8 cellular contexts compared by ENCODE assay signal in genomic region chr5:95822038-95822407, GRCh38. TPM values are rescaled to one million over a fixed set of nuclear protein-coding genes. Genes with fewer than 3 reads are reported as not detected.
DNase-seq lines count a peak whose midpoint lies in the region; ATAC-seq and TF ChIP-seq lines count a peak whose summit lies in the region.

No MANE protein-coding gene starts in this region.

- no peaks in the 10 kb centered on the region for H3K27me3 Mint-ChIP-seq in Calu3 (ENCODE audit: unreplicated experiment)

- DNase-seq in Calu3, result peak; percentile 23
- DNase-seq in HT1080 (ENCODE audit: low read depth), result peak; percentile 42
- no peak for DNase-seq in SK-N-MC (ENCODE audit: low read depth, low spot score)
- peak; percentile 39 for DNase-seq in dedifferentiated amniotic fluid mesenchymal stem cell (ENCODE audit: extremely low spot score)
- no peak for DNase-seq in SIG-M5 treated with dmso at 0.1 percent for 504 hours (lab: John Stamatoyannopoulos, UW; ENCODE audit: unreplicated experiment)

- H3K4me1 ChIP-seq in liver (ENCODE audit: control insufficient read depth in 4 of 4, insufficient read depth in 4 of 4, low read length in 3 of 4) (peaks cover 5 to 67% (median 48%) of the 10 kb centered on the region in 4 donors), subcutaneous abdominal adipose tissue (ENCODE audit: control insufficient read depth in 5 of 5, insufficient read depth in 5 of 5, low read length in 5 of 5) (peaks cover 23 to 72% (median 64%) of the 10 kb centered on the region in 5 donors)

- H3K27me3 ChIP-seq in liver (ENCODE audit: control insufficient read depth in 4 of 4, insufficient read depth in 4 of 4, low read length in 3 of 4) (no peaks in the 10 kb centered on the region), subcutaneous abdominal adipose tissue (ENCODE audit: control insufficient read depth in 5 of 5, insufficient read depth in 4 of 5, low read length in 5 of 5) (peaks cover 0 to 2% (median 0%) of the 10 kb centered on the region in 5 donors)

- H3K4me3 Mint-ChIP-seq in Calu3 (ENCODE audit: low read depth, unreplicated experiment), result peak overlapping the region; percentile 86

- TF ChIP-seq RAD21 in liver (IDR thresholded peaks at IDR 0.05), result no peak

- no TSS peak for BruUV-seq in Calu3 (replicated peaks; lab: Mats Ljungman, UMichigan)

- TF ChIP-seq CTCF in Calu3 (IDR thresholded peaks at IDR 0.05; ENCODE audit: unreplicated experiment) (no peak), liver (IDR thresholded peaks at IDR 0.05; ENCODE audit: low read depth, low read length, missing input control) (no peak)

- peak overlapping the region; percentile 71 for H3K27ac Mint-ChIP-seq in Calu3 (ENCODE audit: unreplicated experiment)

- no peaks in the 10 kb centered on the region for H3K36me3 ChIP-seq in SK-N-MC (ENCODE audit: insufficient read depth, low read length)
- H3K36me3 ChIP-seq in liver (ENCODE audit: control insufficient read depth in 4 of 4, insufficient read depth in 3 of 4, low read depth in 1 of 4, low read length in 3 of 4), result peaks cover 0 to 2% (median under 1%) of the 10 kb centered on the region in 4 donors
- peaks cover 0 to 5% (median 4%) of the 10 kb centered on the region in 5 donors for H3K36me3 ChIP-seq in subcutaneous abdominal adipose tissue (ENCODE audit: control insufficient read depth in 5 of 5, insufficient read depth in 5 of 5, low read length in 5 of 5)

- no peaks in the 10 kb centered on the region for H3K9me3 ChIP-seq in SK-N-MC (ENCODE audit: low read depth, low read length)
- H3K9me3 ChIP-seq in liver (ENCODE audit: control insufficient read depth in 4 of 4, low read length in 3 of 4), result no peaks in the 10 kb centered on the region
- H3K9me3 ChIP-seq in subcutaneous abdominal adipose tissue (ENCODE audit: control insufficient read depth in 5 of 5, low read length in 5 of 5), result no peaks in the 10 kb centered on the region

- no peak overlapping the region for H3K27ac ChIP-seq in SK-N-MC
- H3K27ac ChIP-seq in liver (ENCODE audit: low read depth in 1 of 2, low read length in 2 of 2), result peak overlapping the region; percentile 74 to 90
- peak overlapping the region; percentile 98 for H3K27ac ChIP-seq in subcutaneous abdominal adipose tissue (ENCODE audit: low read depth, low read length)

- H3K36me3 Mint-ChIP-seq in Calu3 (ENCODE audit: insufficient read depth, unreplicated experiment), result peaks cover 22% of the 10 kb centered on the region

- ATAC-seq in GM19372 (IDR thresholded peaks at IDR 0.05; ENCODE audit: low read depth, unreplicated experiment), result peak; percentile 28

- H3K4me3 ChIP-seq in SK-N-MC (peak overlapping the region; percentile 94), liver (ENCODE audit: low read depth in 1 of 3, low read length in 3 of 3) (peak overlapping the region; percentile 78 to 98 (median 95)), subcutaneous abdominal adipose tissue (ENCODE audit: low read depth in 1 of 5, low read length in 5 of 5) (peak overlapping the region; percentile 90 to 99 (median 96))

- intact Hi-C loops in Calu3 (cut with micrococcal nuclease; ENCODE audit: unreplicated experiment), result no loop called here

- under 1% methylated on average over 13 of the region's 13 CpGs for WGBS in liver

- H3K9ac ChIP-seq in SK-N-MC (ENCODE audit: insufficient read length), result peak overlapping the region; percentile 54
- peak overlapping the region; percentile 75 to 93 for H3K9ac ChIP-seq in liver (ENCODE audit: low read depth in 1 of 2, low read length in 2 of 2)
- peak overlapping the region; percentile 66 to 89 (median 85) for H3K9ac ChIP-seq in subcutaneous abdominal adipose tissue (ENCODE audit: low read length in 5 of 5)

- peaks cover 33% of the 10 kb centered on the region for H3K4me1 Mint-ChIP-seq in Calu3 (ENCODE audit: low read depth, unreplicated experiment)

- H3K9me3 Mint-ChIP-seq in Calu3 (ENCODE audit: low read depth, unreplicated experiment), result no peaks in the 10 kb centered on the region

- CTCF ChIA-PET in Calu3 (lab: Charles Lee), result interaction anchor here (0.7 to 2.8 kb wide), 8 partner anchors 10 to 492 kb away, joined by 3 to 18 read pairs (median 6); partner anchors contain the start of gene RFESD

TF ChIP-seq in liver, 16 proteins besides CTCF, POLR2A, EP300 and RAD21:
- TF ChIP-seq JUND (IDR thresholded peaks at IDR 0.05), result no peak
- TF ChIP-seq, protein P1, sequence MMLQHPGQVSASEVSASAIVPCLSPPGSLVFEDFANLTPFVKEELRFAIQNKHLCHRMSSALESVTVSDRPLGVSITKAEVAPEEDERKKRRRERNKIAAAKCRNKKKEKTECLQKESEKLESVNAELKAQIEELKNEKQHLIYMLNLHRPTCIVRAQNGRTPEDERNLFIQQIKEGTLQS (IDR thresholded peaks at IDR 0.05), result no peak
- peak; percentile 4 for TF ChIP-seq YY1 (IDR thresholded peaks at IDR 0.05)

RNA-seq across cellular contexts. Expression of gene GLRX, which starts 0.5 kb away (rescaled TPM):
- total RNA-seq in Calu3 (2022), result 27.9 and 33.7 TPM in 2 replicates
- 37.5 and 46.3 TPM in 2 replicates for total RNA-seq in HT1080 (2014; rRNA removed; shearing (Covaris generic))
- 69.2 and 92.5 TPM in 2 replicates for polyA plus RNA-seq in HT1080 (2015; cell fraction: cytosol; rRNA removed)
- polyA plus RNA-seq in HT1080 (2015; cell fraction: nucleus; rRNA removed), result 34.1 and 45.8 TPM in 2 replicates
- total RNA-seq in liver, result 10 to 100 TPM; 48.2 to 61.8 TPM
- polyA plus RNA-seq in liver, result 100 to 1,000 TPM; 152 to 187 TPM

Comparison
In these comparisons a context has a peak if more than half of its experiments do, and no peak if none do; other contexts are left out.
1. DNase-seq: peak in Calu3 (single experiment), HT1080 (single experiment) and dedifferentiated amniotic fluid mesenchymal stem cell (single experiment); none in SK-N-MC (single experiment) and SIG-M5 treated with dmso at 0.1 percent for 504 hours (single experiment).
2. Peak in every context shown above with its lines, with median percentiles within 50 percentile points of each other: H3K4me3 ChIP-seq and H3K9ac ChIP-seq.